18 cellular contexts compared by ENCODE assay signal in genomic region chr15:78456391-78456790, GRCh38. TPM values are rescaled to one million over a fixed set of nuclear protein-coding genes. Genes with fewer than 3 reads are reported as not detected.
DNase-seq lines count a peak whose midpoint lies in the region; ATAC-seq and TF ChIP-seq lines count a peak whose summit lies in the region.
"Had no signal": no experiment of that assay in that cellular context is flagged by ENCODE, and none has a peak within 500 bp of the region (broad histone marks: within the 10 kb centered on the region; RNA-seq: fewer than 3 reads in every experiment).

No MANE protein-coding gene starts in this region.

- DNase-seq in natural killer cell: no peak
- no peak for DNase-seq in natural killer cell treated with Interleukin-12 subunit alpha and Interleukin-12 subunit beta and Interleukin-15 and Interleukin-18, amount 100 ng/mL, for 72 hours (ENCODE audit: low spot score)
- no peak for DNase-seq in chondrocyte (ENCODE audit: low spot score)
- no peak for DNase-seq in psoas muscle
- no peak for DNase-seq in effector memory CD8-positive, alpha-beta T cell
- DNase-seq in NCI-H1417 (lab: John Stamatoyannopoulos, UW): no peak
- DNase-seq in NCI-H526 treated with DMSO at 0.1 percent for 48 hours (lab: John Stamatoyannopoulos, UW): no peak
- no peak for DNase-seq in amniotic stem cell (lab: John Stamatoyannopoulos, UW)
- DNase-seq: activated CD4-positive, alpha-beta T cell treated with anti-CD3 and anti-CD28 coated beads, Interleukin-2, amount 50 U/mL, for 4 hours; activated naive CD4-positive, alpha-beta T cell treated with anti-CD3 and anti-CD28 coated beads, Interleukin-2, amount 50 U/mL, for 16 hours; Caco-2; esophagus squamous epithelium; GOT3; NCI-H1930; T-cell had no signal

- intact Hi-C loops in natural killer cell (cut with micrococcal nuclease): no loop called here
- intact Hi-C loops in psoas muscle (cut with DNase I): no loop called here

- H3K9me3 Mint-ChIP-seq in natural killer cell (no peaks in the 10 kb centered on the region), chondrocyte (ENCODE audit: low read depth) (no peaks in the 10 kb centered on the region)
- H3K9me3 Mint-ChIP-seq in natural killer cell treated with Interleukin-12 subunit alpha and Interleukin-12 subunit beta and Interleukin-15 and Interleukin-18, amount 100 ng/mL, for 72 hours: no peaks in the 10 kb centered on the region
- H3K9me3 Mint-ChIP-seq in effector memory CD8-positive, alpha-beta T cell: no peaks in the 10 kb centered on the region
- H3K9me3 Mint-ChIP-seq: T-cell had no signal

- peak overlapping the region; percentile 5 for H3K4me3 ChIP-seq in psoas muscle
- H3K4me3 ChIP-seq: esophagus squamous epithelium, tibial nerve had no signal

- H3K36me3 Mint-ChIP-seq in natural killer cell (no peaks in the 10 kb centered on the region), chondrocyte (ENCODE audit: low read depth) (no peaks in the 10 kb centered on the region)
- peaks cover 4% of the 10 kb centered on the region for H3K36me3 Mint-ChIP-seq in natural killer cell treated with Interleukin-12 subunit alpha and Interleukin-12 subunit beta and Interleukin-15 and Interleukin-18, amount 100 ng/mL, for 72 hours
- H3K36me3 Mint-ChIP-seq in effector memory CD8-positive, alpha-beta T cell (ENCODE audit: insufficient read depth): peaks cover 5% of the 10 kb centered on the region

- no peak for ATAC-seq in natural killer cell
- ATAC-seq in natural killer cell treated with Interleukin-12 subunit alpha and Interleukin-12 subunit beta and Interleukin-15 and Interleukin-18, amount 100 ng/mL, for 72 hours: no peak
- peak in 1 of 4 donors; percentile 26 for ATAC-seq in psoas muscle
- ATAC-seq in effector memory CD8-positive, alpha-beta T cell (replicated peaks): no peak
- ATAC-seq: stimulated activated memory B cell treated with anti-CD40 and anti-IgM and Interleukin-4, amounts not matched to agents 10 μg/mL and 1 μg/mL and 100 μg/mL, for 72 hours; T-cell had no signal

- peaks cover 59% of the 10 kb centered on the region for H3K4me1 ChIP-seq in psoas muscle
- H3K4me1 ChIP-seq: Caco-2, parathyroid adenoma had no signal

- H3K27ac ChIP-seq in psoas muscle: peak overlapping the region; percentile 70
- H3K27ac ChIP-seq: parathyroid adenoma had no signal

- no peaks in the 10 kb centered on the region for H3K27me3 ChIP-seq in psoas muscle (ENCODE audit: insufficient read depth in 3 of 3, low read length in 2 of 3)
- H3K27me3 ChIP-seq: esophagus squamous epithelium, tibial nerve had no signal

- TF ChIP-seq CTCF in natural killer cell (IDR thresholded peaks at IDR 0.05) (no peak), chondrocyte (IDR thresholded peaks at IDR 0.05) (no peak), psoas muscle (IDR thresholded peaks at IDR 0.05) (no peak)

- WGBS in psoas muscle, 3 donors: 79 to 90% (median 83%) methylated on average over 7 of the region's 7 CpGs

- H3K4me3 Mint-ChIP-seq in natural killer cell (no peak overlapping the region), chondrocyte (ENCODE audit: unreplicated experiment) (no peak overlapping the region)
- H3K4me3 Mint-ChIP-seq in natural killer cell treated with Interleukin-12 subunit alpha and Interleukin-12 subunit beta and Interleukin-15 and Interleukin-18, amount 100 ng/mL, for 72 hours: no peak overlapping the region
- H3K4me3 Mint-ChIP-seq in effector memory CD8-positive, alpha-beta T cell: no peak overlapping the region
- H3K4me3 Mint-ChIP-seq: stimulated activated memory B cell treated with anti-CD40 and anti-IgM and Interleukin-4, amounts not matched to agents 10 μg/mL and 1 μg/mL and 100 μg/mL, for 72 hours had no signal

- H3K36me3 ChIP-seq in psoas muscle (ENCODE audit: insufficient read depth in 1 of 2, low read depth in 1 of 2): no peaks in the 10 kb centered on the region

- H3K27me3 Mint-ChIP-seq in natural killer cell (ENCODE audit: low read depth in 2 of 2) (no peaks in the 10 kb centered on the region), chondrocyte (ENCODE audit: low read depth) (no peaks in the 10 kb centered on the region)
- no peaks in the 10 kb centered on the region for H3K27me3 Mint-ChIP-seq in natural killer cell treated with Interleukin-12 subunit alpha and Interleukin-12 subunit beta and Interleukin-15 and Interleukin-18, amount 100 ng/mL, for 72 hours
- no peaks in the 10 kb centered on the region for H3K27me3 Mint-ChIP-seq in effector memory CD8-positive, alpha-beta T cell
- H3K27me3 Mint-ChIP-seq: stimulated activated memory B cell treated with anti-CD40 and anti-IgM and Interleukin-4, amounts not matched to agents 10 μg/mL and 1 μg/mL and 100 μg/mL, for 72 hours; T-cell had no signal

- H3K4me1 Mint-ChIP-seq in natural killer cell: peaks cover 83 to 89% of the 10 kb centered on the region in 2 donors
- peaks cover 47 to 64% of the 10 kb centered on the region in 2 donors for H3K4me1 Mint-ChIP-seq in natural killer cell treated with Interleukin-12 subunit alpha and Interleukin-12 subunit beta and Interleukin-15 and Interleukin-18, amount 100 ng/mL, for 72 hours (ENCODE audit: low read depth in 2 of 2)
- peaks cover 65% of the 10 kb centered on the region for H3K4me1 Mint-ChIP-seq in chondrocyte (ENCODE audit: low read depth)
- H3K4me1 Mint-ChIP-seq in effector memory CD8-positive, alpha-beta T cell (ENCODE audit: low read depth in 2 of 2): peaks cover 61 to 87% of the 10 kb centered on the region in 2 donors

- H3K27ac Mint-ChIP-seq in natural killer cell: peak overlapping the region; percentile 72 to 74
- H3K27ac Mint-ChIP-seq in natural killer cell treated with Interleukin-12 subunit alpha and Interleukin-12 subunit beta and Interleukin-15 and Interleukin-18, amount 100 ng/mL, for 72 hours: no peak overlapping the region
- peak overlapping the region; percentile 60 for H3K27ac Mint-ChIP-seq in chondrocyte (ENCODE audit: unreplicated experiment)
- peak overlapping the region in 1 of 2 donors; percentile 54 for H3K27ac Mint-ChIP-seq in effector memory CD8-positive, alpha-beta T cell

- H3K9me3 ChIP-seq in psoas muscle: no peaks in the 10 kb centered on the region
- H3K9me3 ChIP-seq: Caco-2, esophagus squamous epithelium, tibial nerve had no signal

RNA-seq across cellular contexts. Expression of gene IREB2, which starts 18.4 kb away (rescaled TPM):
- total RNA-seq in natural killer cell (100 to 1,000 TPM in 1 of 3 donors, 10 to 100 TPM in 2; 84.9 to 121 (median 99.0) TPM), chondrocyte (54.0 to 56.1 TPM (median 54.3 TPM) in 3 replicates), psoas muscle (10 to 100 TPM; 29.2 to 46.5 (median 42.9) TPM)
- 10 to 100 TPM; 79.0 to 92.8 TPM for total RNA-seq in natural killer cell treated with Interleukin-12 subunit alpha and Interleukin-12 subunit beta and Interleukin-15 and Interleukin-18, amount 100 ng/mL, for 72 hours
- polyA plus RNA-seq in psoas muscle: 10 to 100 TPM; 11.0 to 24.6 (median 11.3) TPM

RNA-seq across cellular contexts. Expression of gene HYKK, which starts 51.0 kb away (rescaled TPM):
- total RNA-seq in natural killer cell: under 1 TPM in 1 of 3 donors, not detected in 2; 0.32 TPM
- under 1 TPM; 0.50 to 0.56 TPM for total RNA-seq in natural killer cell treated with Interleukin-12 subunit alpha and Interleukin-12 subunit beta and Interleukin-15 and Interleukin-18, amount 100 ng/mL, for 72 hours
- total RNA-seq in chondrocyte: 2.7 to 5.9 TPM (median 3.6 TPM) in 3 replicates
- 10 to 100 TPM in 1 of 4 donors, 1 to 10 TPM in 3; 3.1 to 10.9 (median 6.0) TPM for total RNA-seq in psoas muscle
- polyA plus RNA-seq in psoas muscle: 1 to 10 TPM; 1.1 to 3.4 (median 2.9) TPM

Comparison
In these comparisons a context has a peak if more than half of its experiments do, and no peak if none do; other contexts are left out.
1. H3K27ac Mint-ChIP-seq: peak in natural killer cell (2 of 2) and chondrocyte (single experiment); none in natural killer cell treated with Interleukin-12 subunit alpha and Interleukin-12 subunit beta and Interleukin-15 and Interleukin-18, amount 100 ng/mL, for 72 hours (0 of 2).